12 cellular contexts compared by ENCODE assay signal in the genomic region with DNA sequence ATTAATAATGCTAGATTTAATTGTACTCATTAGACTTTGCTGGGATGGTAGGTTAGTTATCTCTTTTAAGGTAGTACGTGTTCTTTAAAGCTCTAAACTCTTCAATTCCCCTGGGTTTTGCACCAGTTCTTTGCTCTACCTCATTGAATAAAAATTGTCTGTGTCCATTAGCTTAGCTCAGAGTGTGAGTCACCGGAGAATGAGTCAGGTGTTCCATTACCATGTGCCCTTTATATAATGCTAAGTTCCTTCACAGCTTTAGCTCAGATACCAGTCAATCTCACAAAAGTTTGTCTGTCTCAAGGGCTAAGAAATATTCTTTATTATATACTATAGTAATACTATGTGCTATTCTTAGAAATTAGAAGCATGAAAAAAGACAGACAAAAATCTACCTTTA.
A peak's percentile ranks its signal among the peaks of the same experiment; 100 is the strongest.
DNase-seq lines count a peak whose midpoint lies in the region; FAIRE-seq and TF ChIP-seq lines count a peak whose summit lies in the region.
"Had no signal": no experiment of that assay in that cellular context is flagged by ENCODE, and none has a peak within 500 bp of the region (broad histone marks: within the 10 kb centered on the region; RNA-seq: fewer than 3 reads in every experiment).

No MANE protein-coding gene starts in this region.

- no peak overlapping the region for H3K27ac ChIP-seq in effector memory CD4-positive, alpha-beta T cell (ENCODE audit: insufficient read depth, low read length, poor library complexity, severe bottlenecking)

- H3K9me3 ChIP-seq in effector memory CD4-positive, alpha-beta T cell (ENCODE audit: control insufficient read depth, low read length) = no peaks in the 10 kb centered on the region

- H3K4me1 ChIP-seq in effector memory CD4-positive, alpha-beta T cell (ENCODE audit: control insufficient read depth, insufficient read depth, low read length, poor library complexity, severe bottlenecking) = no peaks in the 10 kb centered on the region

- FAIRE-seq in bronchial epithelial cell (lab: Jason Lieb, UNC) = no peak

- no peaks in the 10 kb centered on the region for H3K27me3 ChIP-seq in bronchial epithelial cell (ENCODE audit: control insufficient read depth, insufficient read depth, low read length)
- H3K27me3 ChIP-seq in effector memory CD4-positive, alpha-beta T cell (replicated peaks; ENCODE audit: control insufficient read depth, insufficient read depth, low read length, poor library complexity, severe bottlenecking) = no peaks in the 10 kb centered on the region

- DNase-seq in AG10803 (ENCODE audit: low read depth) = peak; percentile 76
- peak; percentile 72 for DNase-seq in LoVo (ENCODE audit: low spot score)
- peak; percentile 89 for DNase-seq in bronchial epithelial cell (ENCODE audit: low read depth)
- peak; percentile 90 to 91 for DNase-seq in lung microvascular endothelial cell (ENCODE audit: low read depth in 2 of 2)
- no peak for DNase-seq in CD1c-positive myeloid dendritic cell (ENCODE audit: extremely low spot score)
- no peak for DNase-seq in SK-N-DZ (ENCODE audit: low spot score)
- no peak for DNase-seq in DMS79 (lab: John Stamatoyannopoulos, UW)
- DNase-seq in effector memory CD4-positive, alpha-beta T cell = no peak
- DNase-seq: activated CD8-positive, alpha-beta memory T cell treated with anti-CD3 and anti-CD28 coated beads, Interleukin-2, amount 10 ng/mL, durations not matched to agents 7 days and 5 days; DND-41; NCI-H1436; SHP77 treated with DMSO at 0.1 percent for 48 hours had no signal

- no peak for TF ChIP-seq CTCF in AG10803 (conservative IDR thresholded peaks at IDR 0.05; ENCODE audit: low read length)
- no peak for TF ChIP-seq CTCF in bronchial epithelial cell (IDR thresholded peaks at IDR 0.05; ENCODE audit: insufficient read depth, low read length, severe bottlenecking)

- H3K4me3 ChIP-seq in AG10803 (ENCODE audit: low read length) (no peak overlapping the region), bronchial epithelial cell (ENCODE audit: low read depth, low read length) (no peak overlapping the region)
- H3K4me3 ChIP-seq in effector memory CD4-positive, alpha-beta T cell (ENCODE audit: insufficient read depth, low read depth, low read length, poor library complexity, severe bottlenecking) = no peak overlapping the region

- H3K36me3 ChIP-seq in bronchial epithelial cell (ENCODE audit: control insufficient read depth, insufficient read depth, low read length) = no peaks in the 10 kb centered on the region
- H3K36me3 ChIP-seq in effector memory CD4-positive, alpha-beta T cell (ENCODE audit: control insufficient read depth, insufficient read depth, low read length) = no peaks in the 10 kb centered on the region

Comparison
In these comparisons a context has a peak if more than half of its experiments do, and no peak if none do; other contexts are left out.
1. DNase-seq: peak in AG10803 (single experiment), LoVo (single experiment), bronchial epithelial cell (single experiment) and lung microvascular endothelial cell (2 of 2); none in CD1c-positive myeloid dendritic cell (single experiment), SK-N-DZ (single experiment), DMS79 (single experiment) and effector memory CD4-positive, alpha-beta T cell (0 of 3).